Comparison of ENCODE assay signal across 16 cellular contexts in the genomic region with DNA sequence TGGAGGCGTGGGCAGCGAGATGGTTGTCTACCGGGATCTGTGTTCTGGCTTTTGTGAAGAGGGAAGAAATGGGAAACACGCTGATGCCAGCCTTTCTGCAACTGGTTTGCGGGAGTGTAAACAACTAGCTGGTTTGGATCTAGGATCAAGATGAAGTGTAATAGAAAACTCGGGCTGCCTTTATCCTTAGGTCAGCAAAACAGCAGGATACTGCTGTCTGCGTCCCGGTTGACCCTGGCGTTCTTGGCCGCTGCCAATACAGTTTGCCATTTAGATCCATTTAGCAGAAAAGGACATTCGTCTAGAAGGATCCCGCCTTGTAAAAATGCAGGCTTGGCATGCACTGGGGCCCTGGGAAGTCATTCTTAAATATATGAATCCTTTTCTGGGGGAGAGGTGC. TPM values are rescaled to one million over a fixed set of nuclear protein-coding genes. Genes with fewer than 3 reads are reported as not detected.
DNase-seq lines count a peak whose midpoint lies in the region; ATAC-seq and TF ChIP-seq lines count a peak whose summit lies in the region.
"Had no signal": no experiment of that assay in that cellular context is flagged by ENCODE, and none has a peak within 500 bp of the region (broad histone marks: within the 10 kb centered on the region; RNA-seq: fewer than 3 reads in every experiment).

No MANE protein-coding gene starts in this region.

- intact Hi-C loops in adrenal gland (cut with DNase I), result no loop called here
- intact Hi-C loops in breast epithelium (cut with DNase I; ENCODE audit: low total_unique reads), result no loop called here
- intact Hi-C loops in colonic mucosa (cut with DNase I), result no loop called here

- H3K27ac Mint-ChIP-seq in osteocyte (ENCODE audit: unreplicated experiment), result peak overlapping the region; percentile 29
- H3K27ac Mint-ChIP-seq: CD4-positive, alpha-beta memory T cell had no signal

- 48 to 66% (median 59%) methylated on average over 12 of the region's 12 CpGs for WGBS in adrenal gland, 4 donors

- H3K4me3 Mint-ChIP-seq in osteocyte (ENCODE audit: unreplicated experiment), result no peak overlapping the region
- H3K4me3 Mint-ChIP-seq: CD4-positive, alpha-beta memory T cell had no signal

- peak in 1 of 7 donors; percentile 31 for DNase-seq in adrenal gland
- DNase-seq in islet precursor cell, result peak; percentile 29
- peak; percentile 42 for DNase-seq in osteocyte (ENCODE audit: extremely low spot score, unreplicated experiment)
- no peak for DNase-seq in breast epithelium (ENCODE audit: low spot score in 2 of 2)
- no peak for DNase-seq in NCI-H187 (lab: John Stamatoyannopoulos, UW)
- DNase-seq in colonic mucosa, result no peak
- DNase-seq: BE2C; CD4-positive, alpha-beta memory T cell; NCI-H1105 treated with DMSO at 0.1 percent for 48 hours; NCI-H1694 treated with DMSO at 0.1 percent for 48 hours; NCI-H446; NK-92 treated with Interleukin-12 subunit alpha and Interleukin-12 subunit beta, amount 100 ng/mL, for 24 hours; RPMI8226 had no signal

- no peak for TF ChIP-seq CTCF in adrenal gland (IDR thresholded peaks at IDR 0.05)
- no peak for TF ChIP-seq CTCF in osteocyte (IDR thresholded peaks at IDR 0.05)
- no peak for TF ChIP-seq CTCF in breast epithelium (IDR thresholded peaks at IDR 0.05)
- no peak for TF ChIP-seq CTCF in colonic mucosa (IDR thresholded peaks at IDR 0.05)

- H3K36me3 Mint-ChIP-seq in osteocyte (ENCODE audit: unreplicated experiment), result no peaks in the 10 kb centered on the region
- H3K36me3 Mint-ChIP-seq: CD4-positive, alpha-beta memory T cell had no signal

- no peak overlapping the region for H3K9ac ChIP-seq in colonic mucosa (ENCODE audit: low read depth in 2 of 2, low read length in 2 of 2)

- H3K4me1 ChIP-seq in adrenal gland (replicated peaks in 1 of 2), result peaks cover 27 to 29% of the 10 kb centered on the region in 2 donors
- no peaks in the 10 kb centered on the region for H3K4me1 ChIP-seq in breast epithelium
- no peaks in the 10 kb centered on the region for H3K4me1 ChIP-seq in colonic mucosa
- H3K4me1 ChIP-seq: BE2C had no signal

- TF ChIP-seq POLR2A in adrenal gland (IDR thresholded peaks at IDR 0.05), result no peak
- no peak for TF ChIP-seq POLR2A in breast epithelium (IDR thresholded peaks at IDR 0.05)

- H3K27ac ChIP-seq in adrenal gland (peak overlapping the region; percentile 52 to 79 (median 66)), breast epithelium (no peak overlapping the region), colonic mucosa (no peak overlapping the region)

- H3K9me3 Mint-ChIP-seq in osteocyte (ENCODE audit: unreplicated experiment), result no peaks in the 10 kb centered on the region
- H3K9me3 Mint-ChIP-seq: CD4-positive, alpha-beta memory T cell had no signal

- H3K27me3 ChIP-seq in adrenal gland (no peaks in the 10 kb centered on the region), breast epithelium (no peaks in the 10 kb centered on the region), colonic mucosa (no peaks in the 10 kb centered on the region)
- H3K27me3 ChIP-seq: BE2C had no signal

- no peaks in the 10 kb centered on the region for H3K36me3 ChIP-seq in adrenal gland (replicated peaks in 1 of 2)
- H3K36me3 ChIP-seq in breast epithelium, result no peaks in the 10 kb centered on the region
- no peaks in the 10 kb centered on the region for H3K36me3 ChIP-seq in colonic mucosa
- H3K36me3 ChIP-seq: BE2C had no signal

- H3K9me3 ChIP-seq in adrenal gland (replicated peaks in 1 of 3) (no peaks in the 10 kb centered on the region), breast epithelium (no peaks in the 10 kb centered on the region), colonic mucosa (no peaks in the 10 kb centered on the region)
- H3K9me3 ChIP-seq: BE2C had no signal

- ATAC-seq in GM19467 (IDR thresholded peaks at IDR 0.05; ENCODE audit: unreplicated experiment), result no peak
- ATAC-seq: HCT116 had no signal

- H3K4me1 Mint-ChIP-seq in osteocyte (ENCODE audit: unreplicated experiment), result peaks cover 11% of the 10 kb centered on the region
- H3K4me1 Mint-ChIP-seq: CD4-positive, alpha-beta memory T cell had no signal

- H3K27me3 Mint-ChIP-seq in osteocyte (ENCODE audit: unreplicated experiment), result no peaks in the 10 kb centered on the region

- H3K4me3 ChIP-seq in adrenal gland (no peak overlapping the region), breast epithelium (no peak overlapping the region), colonic mucosa (no peak overlapping the region)

RNA-seq across cellular contexts. Expression of gene RAB31, which starts 42.0 kb away (rescaled TPM):
- total RNA-seq in adrenal gland (100 to 1,000 TPM; 102 to 365 (median 161) TPM), osteocyte (90.8 and 97.2 TPM in 2 replicates), breast epithelium (100 to 1,000 TPM in 1 of 3 donors, 10 to 100 TPM in 2; 22.4 to 110 (median 32.4) TPM), colonic mucosa (10 to 100 TPM in 1 of 2 donors, 1 to 10 TPM in 1; 4.7 to 16.0 TPM)
- 100 to 1,000 TPM in 1 of 3 donors, 10 to 100 TPM in 2; 46.6 to 130 (median 57.0) TPM for polyA plus RNA-seq in adrenal gland
- total RNA-seq: OCI-LY7 had no signal

Comparison
In these comparisons a context has a peak if more than half of its experiments do, and no peak if none do; other contexts are left out.
1. DNase-seq: peak in islet precursor cell (single experiment) and osteocyte (single experiment); none in breast epithelium (0 of 2), NCI-H187 (0 of 2) and colonic mucosa (single experiment).
2. H3K27ac ChIP-seq: peak in adrenal gland (5 of 5); none in breast epithelium (0 of 2) and colonic mucosa (single experiment).